8 cellular contexts compared by ENCODE assay signal in the genomic region with DNA sequence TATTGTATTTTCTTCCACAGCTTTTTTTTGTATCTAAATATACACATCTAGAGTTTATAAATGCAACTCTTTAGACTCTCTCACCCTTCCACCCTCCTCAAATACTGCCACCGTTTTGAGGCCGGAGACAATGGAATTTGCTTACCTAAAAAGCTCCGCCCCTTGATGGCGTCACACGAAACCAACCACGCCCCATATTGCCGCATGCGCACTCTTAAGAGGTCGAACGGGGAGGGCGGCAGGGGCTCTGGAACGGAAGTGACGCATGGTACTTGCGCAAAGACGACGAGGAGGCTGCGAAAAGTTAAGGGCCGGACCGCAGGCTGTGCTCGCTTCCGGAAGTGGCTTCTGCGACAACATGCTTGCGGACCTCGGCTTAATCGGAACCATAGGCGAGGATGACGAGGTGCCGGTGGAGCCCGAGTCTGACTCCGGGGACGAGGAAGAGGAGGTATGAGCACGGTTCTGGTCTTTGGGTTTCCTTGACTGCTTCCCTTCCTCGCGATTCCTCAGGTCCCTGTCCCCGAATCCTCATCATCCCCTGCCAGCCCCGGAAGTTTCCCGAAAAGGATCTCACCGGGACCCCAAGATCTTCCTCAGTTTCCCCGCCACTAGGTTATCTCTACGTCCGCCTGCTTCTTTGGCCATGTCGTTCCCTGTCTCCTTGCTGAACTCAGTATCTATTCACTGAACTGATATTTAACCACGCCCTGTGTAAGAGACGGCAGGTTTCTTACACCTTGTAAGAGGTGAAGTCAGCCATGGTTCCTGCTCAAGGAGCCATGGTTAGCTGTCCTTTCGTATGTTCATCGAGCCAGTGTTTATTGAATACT. TPM values are rescaled to one million over a fixed set of nuclear protein-coding genes. Genes with fewer than 3 reads are reported as not detected.
DNase-seq lines count a peak whose midpoint lies in the region; ATAC-seq and TF ChIP-seq lines count a peak whose summit lies in the region.

A gene with protein sequence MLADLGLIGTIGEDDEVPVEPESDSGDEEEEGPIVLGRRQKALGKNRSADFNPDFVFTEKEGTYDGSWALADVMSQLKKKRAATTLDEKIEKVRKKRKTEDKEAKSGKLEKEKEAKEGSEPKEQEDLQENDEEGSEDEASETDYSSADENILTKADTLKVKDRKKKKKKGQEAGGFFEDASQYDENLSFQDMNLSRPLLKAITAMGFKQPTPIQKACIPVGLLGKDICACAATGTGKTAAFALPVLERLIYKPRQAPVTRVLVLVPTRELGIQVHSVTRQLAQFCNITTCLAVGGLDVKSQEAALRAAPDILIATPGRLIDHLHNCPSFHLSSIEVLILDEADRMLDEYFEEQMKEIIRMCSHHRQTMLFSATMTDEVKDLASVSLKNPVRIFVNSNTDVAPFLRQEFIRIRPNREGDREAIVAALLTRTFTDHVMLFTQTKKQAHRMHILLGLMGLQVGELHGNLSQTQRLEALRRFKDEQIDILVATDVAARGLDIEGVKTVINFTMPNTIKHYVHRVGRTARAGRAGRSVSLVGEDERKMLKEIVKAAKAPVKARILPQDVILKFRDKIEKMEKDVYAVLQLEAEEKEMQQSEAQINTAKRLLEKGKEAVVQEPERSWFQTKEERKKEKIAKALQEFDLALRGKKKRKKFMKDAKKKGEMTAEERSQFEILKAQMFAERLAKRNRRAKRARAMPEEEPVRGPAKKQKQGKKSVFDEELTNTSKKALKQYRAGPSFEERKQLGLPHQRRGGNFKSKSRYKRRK (plus strand): TSS at position 326 of the 833 bp plus-strand sequence. CDS start 33 bp downstream, at position 359.

- peak within 1 kb of the TSS; percentile 79 for H3K18ac ChIP-seq in H9 (ENCODE audit: insufficient read length, low read depth, low read length)

- no peak within 1 kb of the TSS for H2BK12ac ChIP-seq in H9 (ENCODE audit: insufficient read length, low read depth, low read length)

- H2AFZ ChIP-seq in H9 (ENCODE audit: low read length) (no peak within 1 kb of the TSS), MM.1S (ENCODE audit: low read length) (peak within 1 kb of the TSS; percentile 98)

- DNase-seq in ELR (ENCODE audit: low read depth), result peak; percentile 100
- peak; percentile 98 for DNase-seq in H9
- peak; percentile 99 for DNase-seq in MM.1S
- DNase-seq in SIG-M5 (lab: John Stamatoyannopoulos, UW), result peak; percentile 91
- peak; percentile 77 for DNase-seq in activated gamma-delta T cell (lab: John Stamatoyannopoulos, UW)
- DNase-seq in fibroblast of the conjunctiva (ENCODE audit: low read depth), result peak; percentile 98
- peak; percentile 95 for DNase-seq in nephron progenitor cell
- DNase-seq in stimulated activated naive CD8-positive, alpha-beta T cell treated with anti-CD3 and anti-CD28 coated beads, Interleukin-15, amount 100 ng/mL, for 72 hours, result peak; percentile 95 to 97

- H4K5ac ChIP-seq in H9 (ENCODE audit: insufficient read length, low read depth, low read length), result no peak within 1 kb of the TSS

- no peak within 1 kb of the TSS for H2BK15ac ChIP-seq in H9 (ENCODE audit: low read depth, low read length)

- H3K4me3 Mint-ChIP-seq in H9 (peak within 1 kb of the TSS; percentile 94 to 97), nephron progenitor cell (peak within 1 kb of the TSS; percentile 94)
- peak within 1 kb of the TSS; percentile 77 to 98 for H3K4me3 Mint-ChIP-seq in stimulated activated naive CD8-positive, alpha-beta T cell treated with anti-CD3 and anti-CD28 coated beads, Interleukin-15, amount 100 ng/mL, for 72 hours

- no peak within 1 kb of the TSS for H3K4ac ChIP-seq in H9 (ENCODE audit: low read depth, low read length)

- H3F3A ChIP-seq in MM.1S (ENCODE audit: insufficient read depth, low read length), result no peaks in the 10 kb centered on the region

- no peak within 1 kb of the TSS for H3T11ph ChIP-seq in H9 (ENCODE audit: low read length)

- H3K9me3 ChIP-seq in H9 (ENCODE audit: control insufficient read depth, low read depth, low read length), result no peaks in the 10 kb centered on the region
- H3K9me3 ChIP-seq in MM.1S (replicated peaks; ENCODE audit: insufficient read depth, low read length), result no peaks in the 10 kb centered on the region

- TF ChIP-seq CTCF in H9 (conservative IDR thresholded peaks at IDR 0.05), result no peak
- TF ChIP-seq CTCF in MM.1S (IDR thresholded peaks at IDR 0.05; ENCODE audit: low read length), result no peak
- no peak for TF ChIP-seq CTCF in nephron progenitor cell (IDR thresholded peaks at IDR 0.05)

- H3K23me2 ChIP-seq in H9 (ENCODE audit: insufficient read length, low read depth, low read length, poor library complexity, severe bottlenecking), result peaks cover 8% of the 10 kb centered on the region

- no peak within 1 kb of the TSS for H4K91ac ChIP-seq in H9 (ENCODE audit: insufficient read length, low read depth, low read length)

- no peak within 1 kb of the TSS for H2AK5ac ChIP-seq in H9 (ENCODE audit: insufficient read length, low read length)

- no peaks in the 10 kb centered on the region for H3K4me1 ChIP-seq in H9 (ENCODE audit: insufficient read depth, low read length)
- H3K4me1 ChIP-seq in MM.1S (ENCODE audit: low read length), result peaks cover 5% of the 10 kb centered on the region; the same call in 1 of the 2 replicates

- H3K27me3 Mint-ChIP-seq in H9 (ENCODE audit: low read depth) (no peaks in the 10 kb centered on the region; the same call in none of the 2 replicates), nephron progenitor cell (ENCODE audit: low read depth, poor library complexity) (peaks cover 11% of the 10 kb centered on the region)
- H3K27me3 Mint-ChIP-seq in stimulated activated naive CD8-positive, alpha-beta T cell treated with anti-CD3 and anti-CD28 coated beads, Interleukin-15, amount 100 ng/mL, for 72 hours, result no peaks in the 10 kb centered on the region

- H2BK20ac ChIP-seq in H9 (ENCODE audit: low read depth, low read length, poor library complexity, severe bottlenecking), result no peak within 1 kb of the TSS

- no peak within 1 kb of the TSS for H3K23ac ChIP-seq in H9 (ENCODE audit: insufficient read length, low read depth, low read length)

- H2BK120ac ChIP-seq in H9 (ENCODE audit: low read depth, low read length, poor library complexity, severe bottlenecking), result peak within 1 kb of the TSS; percentile 56

- H2BK5ac ChIP-seq in H9 (ENCODE audit: insufficient read length, low read length), result no peak within 1 kb of the TSS

- H3K27ac Mint-ChIP-seq in H9 (peak within 1 kb of the TSS; percentile 95 to 99 (median 99)), nephron progenitor cell (peak within 1 kb of the TSS; percentile 99)
- H3K27ac Mint-ChIP-seq in stimulated activated naive CD8-positive, alpha-beta T cell treated with anti-CD3 and anti-CD28 coated beads, Interleukin-15, amount 100 ng/mL, for 72 hours, result peak within 1 kb of the TSS; percentile 95 to 99

- peak within 1 kb of the TSS; percentile 77; the same call in 1 of the 2 replicates for H3K14ac ChIP-seq in H9 (ENCODE audit: insufficient read depth, low read length)

- H3K4me1 Mint-ChIP-seq in H9, result peaks cover 14 to 17% of the 10 kb centered on the region in 2 experiments
- H3K4me1 Mint-ChIP-seq in nephron progenitor cell, result peaks cover 20% of the 10 kb centered on the region
- H3K4me1 Mint-ChIP-seq in stimulated activated naive CD8-positive, alpha-beta T cell treated with anti-CD3 and anti-CD28 coated beads, Interleukin-15, amount 100 ng/mL, for 72 hours, result peaks cover 28% of the 10 kb centered on the region

- no peak within 1 kb of the TSS for H3K56ac ChIP-seq in H9 (ENCODE audit: insufficient read length, low read depth, low read length)

- H3K79me2 ChIP-seq in H9 (ENCODE audit: insufficient read depth, low read length) (peaks cover 7% of the 10 kb centered on the region; the same call in 1 of the 2 replicates), MM.1S (ENCODE audit: low read length) (peaks cover 17% of the 10 kb centered on the region)

- H3K9me3 Mint-ChIP-seq in H9 (no peaks in the 10 kb centered on the region; a peak in 1 of 5 replicates), nephron progenitor cell (peaks cover 4% of the 10 kb centered on the region)
- no peaks in the 10 kb centered on the region for H3K9me3 Mint-ChIP-seq in stimulated activated naive CD8-positive, alpha-beta T cell treated with anti-CD3 and anti-CD28 coated beads, Interleukin-15, amount 100 ng/mL, for 72 hours

- H3K36me3 ChIP-seq in MM.1S (replicated peaks; ENCODE audit: insufficient read depth, low read length), result no peaks in the 10 kb centered on the region; the same call in 1 of the 2 replicates

- H3K27me3 ChIP-seq in H9 (ENCODE audit: insufficient read depth, low read length) (no peaks in the 10 kb centered on the region), MM.1S (replicated peaks; ENCODE audit: insufficient read depth, low read length) (no peaks in the 10 kb centered on the region)

- H3K4me2 ChIP-seq in H9 (ENCODE audit: insufficient read depth, insufficient read length, low read length) (peak within 1 kb of the TSS; percentile 94), MM.1S (ENCODE audit: low read depth, low read length) (peak within 1 kb of the TSS; percentile 91)

- no peak within 1 kb of the TSS for H4K8ac ChIP-seq in H9 (replicated peaks; ENCODE audit: insufficient read length, low read depth, low read length)

- no peaks in the 10 kb centered on the region for H4K20me1 ChIP-seq in H9 (ENCODE audit: control insufficient read depth, insufficient read depth, insufficient read length)
- no peaks in the 10 kb centered on the region for H4K20me1 ChIP-seq in MM.1S (ENCODE audit: insufficient read depth, low read length)

- no CpG with 5 or more reads among the region's 46 CpGs for WGBS in H9 (ENCODE audit: extremely low coverage, insufficient read length, low lambda C conversion rate)

- H3K9ac ChIP-seq in H9 (ENCODE audit: extremely low read depth, insufficient read length, low read length), result peak within 1 kb of the TSS; percentile 84
- peak within 1 kb of the TSS; percentile 89 for H3K9ac ChIP-seq in MM.1S (ENCODE audit: low read length)

- H3K36me3 Mint-ChIP-seq in H9 (ENCODE audit: insufficient read depth in 1 of 3, low read depth in 3 of 3) (peaks cover 22 to 33% (median 33%) of the 10 kb centered on the region in 3 experiments; a peak in 6 of 7 replicates), nephron progenitor cell (ENCODE audit: low read depth) (peaks cover 19% of the 10 kb centered on the region)

- H3K27ac ChIP-seq in H9 (ENCODE audit: insufficient read length, low read depth, low read length) (no peak within 1 kb of the TSS), MM.1S (ENCODE audit: low read length) (peak within 1 kb of the TSS; percentile 68)

- peak within 1 kb of the TSS; percentile 99 for H3K4me3 ChIP-seq in MM.1S (ENCODE audit: low read length)

- H3K9me2 ChIP-seq in MM.1S (replicated peaks; ENCODE audit: insufficient read depth, low read length), result no peaks in the 10 kb centered on the region

- no peaks in the 10 kb centered on the region for H3K79me1 ChIP-seq in H9 (ENCODE audit: insufficient read depth, low read depth, low read length, poor library complexity, severe bottlenecking)

- ATAC-seq in stimulated activated naive CD8-positive, alpha-beta T cell treated with anti-CD3 and anti-CD28 coated beads, Interleukin-15, amount 100 ng/mL, for 72 hours, result peak; percentile 96

RNA-seq across cellular contexts. Expression of the gene that starts here (rescaled TPM):
- total RNA-seq in H9 (2021), result 46.9 and 50.3 TPM in 2 replicates
